In genomic region chr6:108904731-108905130, GRCh38 we compare ENCODE assay signal across 9 cellular contexts. TPM values are rescaled to one million over a fixed set of nuclear protein-coding genes. Genes with fewer than 3 reads are reported as not detected.
DNase-seq lines count a peak whose midpoint lies in the region; ATAC-seq and TF ChIP-seq lines count a peak whose summit lies in the region.
"Had no signal": no experiment of that assay in that cellular context is flagged by ENCODE, and none has a peak within 500 bp of the region (broad histone marks: within the 10 kb centered on the region; RNA-seq: fewer than 3 reads in every experiment).

No MANE protein-coding gene starts in this region.

- no peaks in the 10 kb centered on the region for H3K27me3 Mint-ChIP-seq in natural killer cell (ENCODE audit: low read depth in 2 of 2)
- H3K27me3 Mint-ChIP-seq: activated naive CD8-positive, alpha-beta T cell had no signal

- ATAC-seq in GM19025 (IDR thresholded peaks at IDR 0.05; ENCODE audit: low read depth, unreplicated experiment), result peak; percentile 99
- ATAC-seq in HG02642 (IDR thresholded peaks at IDR 0.05; ENCODE audit: poor library complexity, unreplicated experiment), result peak; percentile 96
- ATAC-seq in natural killer cell, result peak; percentile 74 to 92 (median 82)

- DNase-seq in HT-29 (ENCODE audit: low spot score) (peak; percentile 61), natural killer cell (peak; percentile 33), Ammon's horn (ENCODE audit: low spot score) (no peak), head of caudate nucleus (no peak), midbrain (lab: John Stamatoyannopoulos, UW) (no peak)
- no peak for DNase-seq in activated effector memory CD4-positive, alpha-beta T cell treated with anti-CD3 and anti-CD28 coated beads, Interleukin-2, amount 50 U/mL, for 16 hours

- H3K27ac Mint-ChIP-seq in natural killer cell, result peak overlapping the region; percentile 74 to 95
- H3K27ac Mint-ChIP-seq: activated naive CD8-positive, alpha-beta T cell had no signal

- no peaks in the 10 kb centered on the region for H3K36me3 Mint-ChIP-seq in natural killer cell

- peak overlapping the region; percentile 59 for H3K4me3 Mint-ChIP-seq in natural killer cell
- H3K4me3 Mint-ChIP-seq: activated naive CD8-positive, alpha-beta T cell had no signal

- H3K4me1 Mint-ChIP-seq in natural killer cell, result peaks cover 46 to 48% of the 10 kb centered on the region in 2 donors

- intact Hi-C loops in natural killer cell (cut with micrococcal nuclease) (loop anchor here (2.0 kb wide), 1 partner anchor 168 kb away; no protein-coding TSS in a partner anchor), head of caudate nucleus (cut with DNase I) (no loop called here)

- H3K9me3 Mint-ChIP-seq in natural killer cell, result peaks cover 0 to 2% of the 10 kb centered on the region in 2 donors

- no peak for TF ChIP-seq CTCF in natural killer cell (IDR thresholded peaks at IDR 0.05)

RNA-seq across cellular contexts. Expression of gene ARMC2, which starts 56.5 kb away (rescaled TPM):
- 0.33 and 0.78 TPM in 2 replicates for total RNA-seq in HT-29 (2014; rRNA removed; shearing (Covaris generic))
- total RNA-seq in natural killer cell, result 10 to 100 TPM in 1 of 3 donors, 1 to 10 TPM in 2; 9.4 to 13.8 (median 9.7) TPM

Comparison
In these comparisons a context has a peak if more than half of its experiments do, and no peak if none do; other contexts are left out.
1. DNase-seq: peak in HT-29 (single experiment) and natural killer cell (single experiment); none in Ammon's horn (single experiment), head of caudate nucleus (0 of 42), midbrain (single experiment) and activated effector memory CD4-positive, alpha-beta T cell treated with anti-CD3 and anti-CD28 coated beads, Interleukin-2, amount 50 U/mL, for 16 hours (single experiment).
2. Peak in every context shown above with its lines, with median percentiles within 50 percentile points of each other: ATAC-seq.